1 cellular context compared by ENCODE assay signal in the genomic region with DNA sequence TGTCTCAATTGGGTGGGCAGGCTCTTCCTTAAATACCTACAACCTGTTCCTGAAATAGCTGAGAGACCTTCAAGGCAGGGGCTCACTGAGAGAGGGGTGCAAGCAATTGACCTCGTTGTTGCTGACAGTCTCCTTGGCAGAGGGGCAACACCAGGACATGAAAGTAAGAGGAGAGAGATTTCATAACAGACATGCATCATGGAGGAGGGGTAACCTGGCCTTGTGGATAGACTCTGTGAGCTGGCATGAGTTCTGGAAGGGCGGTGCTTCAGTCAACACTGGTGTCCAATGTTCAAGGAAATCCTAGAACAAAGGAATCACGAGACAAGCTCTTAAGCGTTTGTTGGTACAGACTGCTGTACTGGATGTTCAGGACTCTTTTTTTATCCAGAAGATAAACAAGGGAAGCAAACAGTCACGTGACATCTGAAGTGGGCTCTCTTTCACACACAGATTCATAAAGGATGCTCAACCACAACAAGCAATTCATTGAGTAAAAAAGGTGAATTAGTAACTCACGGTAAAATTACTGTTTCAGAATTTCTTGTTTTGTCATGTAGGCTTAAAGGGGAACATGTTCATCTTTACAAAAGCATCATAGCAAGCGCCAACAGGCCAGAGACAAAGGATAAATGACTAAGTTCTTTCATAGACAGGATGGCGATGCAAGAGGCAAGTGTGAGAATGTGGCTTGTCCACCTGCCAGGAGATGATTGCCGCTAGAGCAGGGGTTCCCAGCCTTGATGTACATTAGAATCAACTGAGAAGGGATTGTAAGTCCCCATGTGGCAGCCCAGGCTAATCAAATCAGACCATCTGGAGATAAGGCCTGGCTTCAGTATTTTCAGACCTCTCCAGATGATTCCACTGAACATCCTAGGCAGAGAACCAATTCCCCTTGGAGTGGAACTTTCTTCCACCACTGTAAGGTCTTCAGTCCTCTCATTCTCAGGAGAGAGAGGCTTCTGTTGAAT.
TF ChIP-seq lines count a peak whose summit lies in the region.

No MANE protein-coding gene starts in this region.

TF ChIP-seq in HepG2, 621 proteins besides CTCF, POLR2A, EP300 and RAD21 (continued from another document and continues in another):
- no peak for TF ChIP-seq HOXA9 (CRISPR knock-in tag; IDR thresholded peaks at IDR 0.05; ENCODE audit: borderline replicate concordance)
- TF ChIP-seq, protein P1, sequence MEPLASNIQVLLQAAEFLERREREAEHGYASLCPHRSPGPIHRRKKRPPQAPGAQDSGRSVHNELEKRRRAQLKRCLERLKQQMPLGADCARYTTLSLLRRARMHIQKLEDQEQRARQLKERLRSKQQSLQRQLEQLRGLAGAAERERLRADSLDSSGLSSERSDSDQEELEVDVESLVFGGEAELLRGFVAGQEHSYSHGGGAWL (CRISPR knock-in tag; IDR thresholded peaks at IDR 0.05), result no peak
- TF ChIP-seq, protein P2, sequence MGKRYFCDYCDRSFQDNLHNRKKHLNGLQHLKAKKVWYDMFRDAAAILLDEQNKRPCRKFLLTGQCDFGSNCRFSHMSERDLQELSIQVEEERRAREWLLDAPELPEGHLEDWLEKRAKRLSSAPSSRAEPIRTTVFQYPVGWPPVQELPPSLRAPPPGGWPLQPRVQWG (CRISPR knock-in tag; IDR thresholded peaks at IDR 0.05; ENCODE audit: borderline replicate concordance, low read depth), result no peak
- no peak for TF ChIP-seq ZNF136 (CRISPR knock-in tag; IDR thresholded peaks at IDR 0.05; ENCODE audit: low read depth)
- TF ChIP-seq BRD4 (CRISPR knock-in tag; IDR thresholded peaks at IDR 0.05), result no peak
- TF ChIP-seq ZNF431 (CRISPR knock-in tag; IDR thresholded peaks at IDR 0.05; ENCODE audit: borderline replicate concordance, low read depth), result no peak; the same call in 1 of the 2 replicates
- TF ChIP-seq ZNF766 (CRISPR knock-in tag; IDR thresholded peaks at IDR 0.05; ENCODE audit: borderline replicate concordance), result no peak
- TF ChIP-seq, protein P3, sequence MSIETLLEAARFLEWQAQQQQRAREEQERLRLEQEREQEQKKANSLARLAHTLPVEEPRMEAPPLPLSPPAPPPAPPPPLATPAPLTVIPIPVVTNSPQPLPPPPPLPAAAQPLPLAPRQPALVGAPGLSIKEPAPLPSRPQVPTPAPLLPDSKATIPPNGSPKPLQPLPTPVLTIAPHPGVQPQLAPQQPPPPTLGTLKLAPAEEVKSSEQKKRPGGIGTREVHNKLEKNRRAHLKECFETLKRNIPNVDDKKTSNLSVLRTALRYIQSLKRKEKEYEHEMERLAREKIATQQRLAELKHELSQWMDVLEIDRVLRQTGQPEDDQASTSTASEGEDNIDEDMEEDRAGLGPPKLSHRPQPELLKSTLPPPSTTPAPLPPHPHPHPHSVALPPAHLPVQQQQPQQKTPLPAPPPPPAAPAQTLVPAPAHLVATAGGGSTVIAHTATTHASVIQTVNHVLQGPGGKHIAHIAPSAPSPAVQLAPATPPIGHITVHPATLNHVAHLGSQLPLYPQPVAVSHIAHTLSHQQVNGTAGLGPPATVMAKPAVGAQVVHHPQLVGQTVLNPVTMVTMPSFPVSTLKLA (IDR thresholded peaks at IDR 0.05), result peak; percentile 88
- no peak for TF ChIP-seq ZNF143 (CRISPR knock-in tag; IDR thresholded peaks at IDR 0.05)
- peak; percentile 82; the same call in 1 of the 2 replicates for TF ChIP-seq ZNF761 (CRISPR knock-in tag; conservative IDR thresholded peaks at IDR 0.05)
- TF ChIP-seq SCMH1 (CRISPR knock-in tag; IDR thresholded peaks at IDR 0.05; ENCODE audit: borderline replicate concordance), result no peak
- TF ChIP-seq SIX4 (CRISPR knock-in tag; IDR thresholded peaks at IDR 0.05), result peak; percentile 86; the same call in 1 of the 2 replicates
- TF ChIP-seq, protein P4, sequence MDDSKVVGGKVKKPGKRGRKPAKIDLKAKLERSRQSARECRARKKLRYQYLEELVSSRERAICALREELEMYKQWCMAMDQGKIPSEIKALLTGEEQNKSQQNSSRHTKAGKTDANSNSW (CRISPR knock-in tag; IDR thresholded peaks at IDR 0.05; ENCODE audit: borderline replicate concordance), result no peak
- no peak; the same call in 1 of the 2 replicates for TF ChIP-seq ZNF788 (CRISPR knock-in tag; IDR thresholded peaks at IDR 0.05; ENCODE audit: borderline replicate concordance)
- TF ChIP-seq GLI4 (CRISPR knock-in tag; IDR thresholded peaks at IDR 0.05; ENCODE audit: borderline replicate concordance), result no peak
- TF ChIP-seq RFX5 (IDR thresholded peaks at IDR 0.05; ENCODE audit: low read depth, low read length), result no peak
- no peak for TF ChIP-seq JARID2 (CRISPR knock-in tag; IDR thresholded peaks at IDR 0.05; ENCODE audit: insufficient replicate concordance)
- peak; percentile 37; the same call in 1 of the 2 replicates for TF ChIP-seq MYC (CRISPR knock-in tag; IDR thresholded peaks at IDR 0.05; ENCODE audit: borderline replicate concordance)
- TF ChIP-seq MBNL3 (CRISPR knock-in tag; conservative IDR thresholded peaks at IDR 0.05), result no peak
- no peak for TF ChIP-seq MYNN (CRISPR knock-in tag; IDR thresholded peaks at IDR 0.05; ENCODE audit: low read depth)
- no peak for TF ChIP-seq ZKSCAN5 (CRISPR knock-in tag; IDR thresholded peaks at IDR 0.05)
- TF ChIP-seq YEATS2 (CRISPR knock-in tag; IDR thresholded peaks at IDR 0.05; ENCODE audit: borderline replicate concordance), result peak; percentile 70; the same call in 1 of the 2 replicates
- TF ChIP-seq EHMT2 (IDR thresholded peaks at IDR 0.05; ENCODE audit: borderline replicate concordance, low read depth, low read length), result peak; percentile 50; the same call in 1 of the 2 replicates
- TF ChIP-seq HNRNPL (IDR thresholded peaks at IDR 0.05; ENCODE audit: low read depth, low read length), result no peak
- TF ChIP-seq DNMT1 (CRISPR knock-in tag; IDR thresholded peaks at IDR 0.05), result no peak
- peak; percentile 77 for TF ChIP-seq YEATS4 (CRISPR knock-in tag; IDR thresholded peaks at IDR 0.05; ENCODE audit: borderline replicate concordance)
- TF ChIP-seq, protein P5, sequence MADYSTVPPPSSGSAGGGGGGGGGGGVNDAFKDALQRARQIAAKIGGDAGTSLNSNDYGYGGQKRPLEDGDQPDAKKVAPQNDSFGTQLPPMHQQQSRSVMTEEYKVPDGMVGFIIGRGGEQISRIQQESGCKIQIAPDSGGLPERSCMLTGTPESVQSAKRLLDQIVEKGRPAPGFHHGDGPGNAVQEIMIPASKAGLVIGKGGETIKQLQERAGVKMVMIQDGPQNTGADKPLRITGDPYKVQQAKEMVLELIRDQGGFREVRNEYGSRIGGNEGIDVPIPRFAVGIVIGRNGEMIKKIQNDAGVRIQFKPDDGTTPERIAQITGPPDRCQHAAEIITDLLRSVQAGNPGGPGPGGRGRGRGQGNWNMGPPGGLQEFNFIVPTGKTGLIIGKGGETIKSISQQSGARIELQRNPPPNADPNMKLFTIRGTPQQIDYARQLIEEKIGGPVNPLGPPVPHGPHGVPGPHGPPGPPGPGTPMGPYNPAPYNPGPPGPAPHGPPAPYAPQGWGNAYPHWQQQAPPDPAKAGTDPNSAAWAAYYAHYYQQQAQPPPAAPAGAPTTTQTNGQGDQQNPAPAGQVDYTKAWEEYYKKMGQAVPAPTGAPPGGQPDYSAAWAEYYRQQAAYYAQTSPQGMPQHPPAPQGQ (CRISPR knock-in tag; IDR thresholded peaks at IDR 0.05; ENCODE audit: borderline replicate concordance), result no peak
- TF ChIP-seq, protein P6, sequence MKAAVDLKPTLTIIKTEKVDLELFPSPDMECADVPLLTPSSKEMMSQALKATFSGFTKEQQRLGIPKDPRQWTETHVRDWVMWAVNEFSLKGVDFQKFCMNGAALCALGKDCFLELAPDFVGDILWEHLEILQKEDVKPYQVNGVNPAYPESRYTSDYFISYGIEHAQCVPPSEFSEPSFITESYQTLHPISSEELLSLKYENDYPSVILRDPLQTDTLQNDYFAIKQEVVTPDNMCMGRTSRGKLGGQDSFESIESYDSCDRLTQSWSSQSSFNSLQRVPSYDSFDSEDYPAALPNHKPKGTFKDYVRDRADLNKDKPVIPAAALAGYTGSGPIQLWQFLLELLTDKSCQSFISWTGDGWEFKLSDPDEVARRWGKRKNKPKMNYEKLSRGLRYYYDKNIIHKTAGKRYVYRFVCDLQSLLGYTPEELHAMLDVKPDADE (CRISPR knock-in tag; IDR thresholded peaks at IDR 0.05), result no peak
- TF ChIP-seq PPARG (CRISPR knock-in tag; conservative IDR thresholded peaks at IDR 0.05), result peak; percentile 81
- no peak for TF ChIP-seq ARNT (IDR thresholded peaks at IDR 0.05)
- TF ChIP-seq ZNF703 (CRISPR knock-in tag; IDR thresholded peaks at IDR 0.05; ENCODE audit: borderline replicate concordance), result no peak
- TF ChIP-seq FOXK1 (CRISPR knock-in tag; IDR thresholded peaks at IDR 0.05; ENCODE audit: borderline replicate concordance, low read depth), result peak; percentile 98
- TF ChIP-seq, protein P7, sequence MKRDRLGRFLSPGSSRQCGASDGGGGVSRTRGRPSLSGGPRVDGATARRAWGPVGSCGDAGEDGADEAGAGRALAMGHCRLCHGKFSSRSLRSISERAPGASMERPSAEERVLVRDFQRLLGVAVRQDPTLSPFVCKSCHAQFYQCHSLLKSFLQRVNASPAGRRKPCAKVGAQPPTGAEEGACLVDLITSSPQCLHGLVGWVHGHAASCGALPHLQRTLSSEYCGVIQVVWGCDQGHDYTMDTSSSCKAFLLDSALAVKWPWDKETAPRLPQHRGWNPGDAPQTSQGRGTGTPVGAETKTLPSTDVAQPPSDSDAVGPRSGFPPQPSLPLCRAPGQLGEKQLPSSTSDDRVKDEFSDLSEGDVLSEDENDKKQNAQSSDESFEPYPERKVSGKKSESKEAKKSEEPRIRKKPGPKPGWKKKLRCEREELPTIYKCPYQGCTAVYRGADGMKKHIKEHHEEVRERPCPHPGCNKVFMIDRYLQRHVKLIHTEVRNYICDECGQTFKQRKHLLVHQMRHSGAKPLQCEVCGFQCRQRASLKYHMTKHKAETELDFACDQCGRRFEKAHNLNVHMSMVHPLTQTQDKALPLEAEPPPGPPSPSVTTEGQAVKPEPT (CRISPR knock-in tag; IDR thresholded peaks at IDR 0.05; ENCODE audit: low read depth), result 0 out of 2 replicates have a peak, but pooled peaks have one; percentile 60
- no peak for TF ChIP-seq KLF13 (CRISPR knock-in tag; IDR thresholded peaks at IDR 0.05)
- no peak for TF ChIP-seq ZSCAN31 (CRISPR knock-in tag; IDR thresholded peaks at IDR 0.05; ENCODE audit: low read depth)
- TF ChIP-seq, protein P8, sequence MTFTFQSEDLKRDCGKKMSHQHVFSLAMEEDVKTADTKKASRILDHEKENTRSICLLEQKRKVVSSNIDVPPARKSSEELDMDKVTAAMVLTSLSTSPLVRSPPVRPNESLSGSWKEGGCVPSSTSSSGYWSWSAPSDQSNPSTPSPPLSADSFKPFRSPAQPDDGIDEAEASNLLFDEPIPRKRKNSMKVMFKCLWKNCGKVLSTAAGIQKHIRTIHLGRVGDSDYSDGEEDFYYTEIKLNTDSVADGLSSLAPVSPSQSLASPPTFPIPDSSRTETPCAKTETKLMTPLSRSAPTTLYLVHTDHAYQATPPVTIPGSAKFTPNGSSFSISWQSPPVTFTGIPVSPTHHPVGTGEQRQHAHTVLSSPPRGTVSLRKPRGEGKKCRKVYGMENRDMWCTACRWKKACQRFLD (CRISPR knock-in tag; IDR thresholded peaks at IDR 0.05; ENCODE audit: borderline replicate concordance), result no peak
- 0 out of 2 replicates have a peak, but pooled peaks have one; percentile 44 for TF ChIP-seq ZNF101 (CRISPR knock-in tag; IDR thresholded peaks at IDR 0.05; ENCODE audit: borderline replicate concordance, low read depth)
- no peak for TF ChIP-seq ZNF138 (CRISPR knock-in tag; IDR thresholded peaks at IDR 0.05; ENCODE audit: low read depth)
- TF ChIP-seq CBFB (CRISPR knock-in tag; IDR thresholded peaks at IDR 0.05), result peak; percentile 76
- TF ChIP-seq RFXAP (CRISPR knock-in tag; IDR thresholded peaks at IDR 0.05; ENCODE audit: borderline replicate concordance), result 0 out of 2 replicates have a peak, but pooled peaks have one; percentile 22
- no peak for TF ChIP-seq ZNF260 (CRISPR knock-in tag; IDR thresholded peaks at IDR 0.05; ENCODE audit: borderline replicate concordance, low read depth)
- TF ChIP-seq ZNF557 (CRISPR knock-in tag; IDR thresholded peaks at IDR 0.05), result no peak; the same call in 1 of the 2 replicates
- no peak for TF ChIP-seq MEIS2 (CRISPR knock-in tag; IDR thresholded peaks at IDR 0.05)
- TF ChIP-seq ZNF773 (CRISPR knock-in tag; IDR thresholded peaks at IDR 0.05; ENCODE audit: borderline replicate concordance), result no peak
- TF ChIP-seq, protein P9, sequence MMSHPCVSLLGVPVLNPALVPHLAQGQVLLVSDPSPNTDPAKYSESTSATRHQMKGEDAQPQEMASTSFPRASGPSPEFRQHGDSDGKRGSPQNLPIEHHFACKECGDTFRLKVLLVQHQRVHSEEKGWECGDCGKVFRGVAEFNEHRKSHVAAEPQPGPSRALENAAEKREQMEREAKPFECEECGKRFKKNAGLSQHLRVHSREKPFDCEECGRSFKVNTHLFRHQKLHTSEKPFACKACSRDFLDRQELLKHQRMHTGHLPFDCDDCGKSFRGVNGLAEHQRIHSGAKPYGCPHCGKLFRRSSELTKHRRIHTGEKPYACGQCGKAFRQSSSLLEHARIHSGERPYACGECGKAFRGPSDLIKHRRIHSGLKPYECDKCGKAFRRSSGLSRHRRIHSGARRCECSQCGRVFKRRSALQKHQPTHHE (CRISPR knock-in tag; IDR thresholded peaks at IDR 0.05; ENCODE audit: borderline replicate concordance), result peak; percentile 71; the same call in 1 of the 2 replicates
